Comparison of ENCODE assay signal across 1 cellular context in the genomic region with DNA sequence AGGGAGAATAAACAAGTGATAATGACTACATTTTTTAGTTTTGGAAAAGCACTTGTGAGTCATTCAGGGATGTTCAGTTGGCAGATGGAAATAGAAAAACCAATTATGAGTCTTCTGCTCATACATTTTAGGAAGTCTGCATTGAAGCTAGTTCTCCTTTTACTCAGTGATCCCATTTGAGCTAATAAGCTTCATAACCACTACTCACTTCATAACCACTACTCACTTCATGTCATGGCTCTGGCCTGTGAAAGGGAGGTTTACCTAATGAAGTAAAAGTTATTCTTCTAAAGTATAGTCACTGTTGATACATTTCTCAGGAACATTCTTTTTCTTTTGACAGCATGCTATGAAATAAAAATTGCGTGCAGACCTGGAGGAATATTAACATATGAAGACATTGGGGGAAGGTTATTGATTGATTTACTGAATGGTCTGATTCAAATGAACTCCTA.
TF ChIP-seq lines count a peak whose summit lies in the region.

No MANE protein-coding gene starts in this region.

TF ChIP-seq in GM12878, 131 proteins besides CTCF, POLR2A, EP300 and RAD21 (continued from another document and continues in another):
- TF ChIP-seq, protein P1, sequence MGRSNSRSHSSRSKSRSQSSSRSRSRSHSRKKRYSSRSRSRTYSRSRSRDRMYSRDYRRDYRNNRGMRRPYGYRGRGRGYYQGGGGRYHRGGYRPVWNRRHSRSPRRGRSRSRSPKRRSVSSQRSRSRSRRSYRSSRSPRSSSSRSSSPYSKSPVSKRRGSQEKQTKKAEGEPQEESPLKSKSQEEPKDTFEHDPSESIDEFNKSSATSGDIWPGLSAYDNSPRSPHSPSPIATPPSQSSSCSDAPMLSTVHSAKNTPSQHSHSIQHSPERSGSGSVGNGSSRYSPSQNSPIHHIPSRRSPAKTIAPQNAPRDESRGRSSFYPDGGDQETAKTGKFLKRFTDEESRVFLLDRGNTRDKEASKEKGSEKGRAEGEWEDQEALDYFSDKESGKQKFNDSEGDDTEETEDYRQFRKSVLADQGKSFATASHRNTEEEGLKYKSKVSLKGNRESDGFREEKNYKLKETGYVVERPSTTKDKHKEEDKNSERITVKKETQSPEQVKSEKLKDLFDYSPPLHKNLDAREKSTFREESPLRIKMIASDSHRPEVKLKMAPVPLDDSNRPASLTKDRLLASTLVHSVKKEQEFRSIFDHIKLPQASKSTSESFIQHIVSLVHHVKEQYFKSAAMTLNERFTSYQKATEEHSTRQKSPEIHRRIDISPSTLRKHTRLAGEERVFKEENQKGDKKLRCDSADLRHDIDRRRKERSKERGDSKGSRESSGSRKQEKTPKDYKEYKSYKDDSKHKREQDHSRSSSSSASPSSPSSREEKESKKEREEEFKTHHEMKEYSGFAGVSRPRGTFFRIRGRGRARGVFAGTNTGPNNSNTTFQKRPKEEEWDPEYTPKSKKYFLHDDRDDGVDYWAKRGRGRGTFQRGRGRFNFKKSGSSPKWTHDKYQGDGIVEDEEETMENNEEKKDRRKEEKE (IDR thresholded peaks at IDR 0.05), result no peak
- TF ChIP-seq, protein P2, sequence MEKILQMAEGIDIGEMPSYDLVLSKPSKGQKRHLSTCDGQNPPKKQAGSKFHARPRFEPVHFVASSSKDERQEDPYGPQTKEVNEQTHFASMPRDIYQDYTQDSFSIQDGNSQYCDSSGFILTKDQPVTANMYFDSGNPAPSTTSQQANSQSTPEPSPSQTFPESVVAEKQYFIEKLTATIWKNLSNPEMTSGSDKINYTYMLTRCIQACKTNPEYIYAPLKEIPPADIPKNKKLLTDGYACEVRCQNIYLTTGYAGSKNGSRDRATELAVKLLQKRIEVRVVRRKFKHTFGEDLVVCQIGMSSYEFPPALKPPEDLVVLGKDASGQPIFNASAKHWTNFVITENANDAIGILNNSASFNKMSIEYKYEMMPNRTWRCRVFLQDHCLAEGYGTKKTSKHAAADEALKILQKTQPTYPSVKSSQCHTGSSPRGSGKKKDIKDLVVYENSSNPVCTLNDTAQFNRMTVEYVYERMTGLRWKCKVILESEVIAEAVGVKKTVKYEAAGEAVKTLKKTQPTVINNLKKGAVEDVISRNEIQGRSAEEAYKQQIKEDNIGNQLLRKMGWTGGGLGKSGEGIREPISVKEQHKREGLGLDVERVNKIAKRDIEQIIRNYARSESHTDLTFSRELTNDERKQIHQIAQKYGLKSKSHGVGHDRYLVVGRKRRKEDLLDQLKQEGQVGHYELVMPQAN (conservative IDR thresholded peaks at IDR 0.05), result no peak
- TF ChIP-seq MYC (IDR thresholded peaks at IDR 0.05; ENCODE audit: insufficient read depth, insufficient read length, insufficient replicate concordance, low read length, severe bottlenecking) (no peak), STAT3 (IDR thresholded peaks at IDR 0.05; ENCODE audit: low read depth, low read length) (no peak), SMAD1 (IDR thresholded peaks at IDR 0.05; ENCODE audit: low read depth, partially characterized antibody) (peak; percentile 75), SREBF2 (IDR thresholded peaks at IDR 0.05; ENCODE audit: low read length) (no peak), NFYA (IDR thresholded peaks at IDR 0.05; ENCODE audit: borderline replicate concordance, low read depth, low read length) (no peak), PML (IDR thresholded peaks at IDR 0.05; ENCODE audit: low read length) (0 out of 2 replicates have a peak, but pooled peaks have one; percentile 41), CHD4 (IDR thresholded peaks at IDR 0.05) (no peak), ZNF274 (IDR thresholded peaks at IDR 0.05; ENCODE audit: insufficient read depth, insufficient read length) (no peak), POLR2AphosphoS2 (IDR thresholded peaks at IDR 0.05; ENCODE audit: low read depth, low read length) (no peak), MTA3 (IDR thresholded peaks at IDR 0.05; ENCODE audit: borderline replicate concordance, low read length) (peak; percentile 90), JUND (IDR thresholded peaks at IDR 0.05; ENCODE audit: low read depth, low read length) (peak; percentile 49; the same call in 1 of the 2 replicates), IKZF2 (IDR thresholded peaks at IDR 0.05) (peak; percentile 99 to 100), TAF1 (IDR thresholded peaks at IDR 0.05; ENCODE audit: borderline replicate concordance, low read depth, low read length) (no peak), SMAD5 (IDR thresholded peaks at IDR 0.05; ENCODE audit: low read depth) (no peak), RBBP5 (conservative IDR thresholded peaks at IDR 0.05) (no peak)
- TF ChIP-seq, protein P3, sequence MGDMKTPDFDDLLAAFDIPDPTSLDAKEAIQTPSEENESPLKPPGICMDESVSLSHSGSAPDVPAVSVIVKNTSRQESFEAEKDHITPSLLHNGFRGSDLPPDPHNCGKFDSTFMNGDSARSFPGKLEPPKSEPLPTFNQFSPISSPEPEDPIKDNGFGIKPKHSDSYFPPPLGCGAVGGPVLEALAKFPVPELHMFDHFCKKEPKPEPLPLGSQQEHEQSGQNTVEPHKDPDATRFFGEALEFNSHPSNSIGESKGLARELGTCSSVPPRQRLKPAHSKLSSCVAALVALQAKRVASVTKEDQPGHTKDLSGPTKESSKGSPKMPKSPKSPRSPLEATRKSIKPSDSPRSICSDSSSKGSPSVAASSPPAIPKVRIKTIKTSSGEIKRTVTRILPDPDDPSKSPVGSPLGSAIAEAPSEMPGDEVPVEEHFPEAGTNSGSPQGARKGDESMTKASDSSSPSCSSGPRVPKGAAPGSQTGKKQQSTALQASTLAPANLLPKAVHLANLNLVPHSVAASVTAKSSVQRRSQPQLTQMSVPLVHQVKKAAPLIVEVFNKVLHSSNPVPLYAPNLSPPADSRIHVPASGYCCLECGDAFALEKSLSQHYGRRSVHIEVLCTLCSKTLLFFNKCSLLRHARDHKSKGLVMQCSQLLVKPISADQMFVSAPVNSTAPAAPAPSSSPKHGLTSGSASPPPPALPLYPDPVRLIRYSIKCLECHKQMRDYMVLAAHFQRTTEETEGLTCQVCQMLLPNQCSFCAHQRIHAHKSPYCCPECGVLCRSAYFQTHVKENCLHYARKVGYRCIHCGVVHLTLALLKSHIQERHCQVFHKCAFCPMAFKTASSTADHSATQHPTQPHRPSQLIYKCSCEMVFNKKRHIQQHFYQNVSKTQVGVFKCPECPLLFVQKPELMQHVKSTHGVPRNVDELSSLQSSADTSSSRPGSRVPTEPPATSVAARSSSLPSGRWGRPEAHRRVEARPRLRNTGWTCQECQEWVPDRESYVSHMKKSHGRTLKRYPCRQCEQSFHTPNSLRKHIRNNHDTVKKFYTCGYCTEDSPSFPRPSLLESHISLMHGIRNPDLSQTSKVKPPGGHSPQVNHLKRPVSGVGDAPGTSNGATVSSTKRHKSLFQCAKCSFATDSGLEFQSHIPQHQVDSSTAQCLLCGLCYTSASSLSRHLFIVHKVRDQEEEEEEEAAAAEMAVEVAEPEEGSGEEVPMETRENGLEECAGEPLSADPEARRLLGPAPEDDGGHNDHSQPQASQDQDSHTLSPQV (IDR thresholded peaks at IDR 0.05), result no peak; the same call in 1 of the 2 replicates
- TF ChIP-seq, protein P4, sequence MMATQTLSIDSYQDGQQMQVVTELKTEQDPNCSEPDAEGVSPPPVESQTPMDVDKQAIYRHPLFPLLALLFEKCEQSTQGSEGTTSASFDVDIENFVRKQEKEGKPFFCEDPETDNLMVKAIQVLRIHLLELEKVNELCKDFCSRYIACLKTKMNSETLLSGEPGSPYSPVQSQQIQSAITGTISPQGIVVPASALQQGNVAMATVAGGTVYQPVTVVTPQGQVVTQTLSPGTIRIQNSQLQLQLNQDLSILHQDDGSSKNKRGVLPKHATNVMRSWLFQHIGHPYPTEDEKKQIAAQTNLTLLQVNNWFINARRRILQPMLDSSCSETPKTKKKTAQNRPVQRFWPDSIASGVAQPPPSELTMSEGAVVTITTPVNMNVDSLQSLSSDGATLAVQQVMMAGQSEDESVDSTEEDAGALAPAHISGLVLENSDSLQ (IDR thresholded peaks at IDR 0.05), result peak; percentile 46; the same call in 1 of the 2 replicates
- TF ChIP-seq, protein P5, sequence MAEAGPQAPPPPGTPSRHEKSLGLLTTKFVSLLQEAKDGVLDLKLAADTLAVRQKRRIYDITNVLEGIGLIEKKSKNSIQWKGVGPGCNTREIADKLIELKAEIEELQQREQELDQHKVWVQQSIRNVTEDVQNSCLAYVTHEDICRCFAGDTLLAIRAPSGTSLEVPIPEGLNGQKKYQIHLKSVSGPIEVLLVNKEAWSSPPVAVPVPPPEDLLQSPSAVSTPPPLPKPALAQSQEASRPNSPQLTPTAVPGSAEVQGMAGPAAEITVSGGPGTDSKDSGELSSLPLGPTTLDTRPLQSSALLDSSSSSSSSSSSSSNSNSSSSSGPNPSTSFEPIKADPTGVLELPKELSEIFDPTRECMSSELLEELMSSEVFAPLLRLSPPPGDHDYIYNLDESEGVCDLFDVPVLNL (IDR thresholded peaks at IDR 0.05; ENCODE audit: low read depth, low read length), result no peak
- TF ChIP-seq, protein P6, sequence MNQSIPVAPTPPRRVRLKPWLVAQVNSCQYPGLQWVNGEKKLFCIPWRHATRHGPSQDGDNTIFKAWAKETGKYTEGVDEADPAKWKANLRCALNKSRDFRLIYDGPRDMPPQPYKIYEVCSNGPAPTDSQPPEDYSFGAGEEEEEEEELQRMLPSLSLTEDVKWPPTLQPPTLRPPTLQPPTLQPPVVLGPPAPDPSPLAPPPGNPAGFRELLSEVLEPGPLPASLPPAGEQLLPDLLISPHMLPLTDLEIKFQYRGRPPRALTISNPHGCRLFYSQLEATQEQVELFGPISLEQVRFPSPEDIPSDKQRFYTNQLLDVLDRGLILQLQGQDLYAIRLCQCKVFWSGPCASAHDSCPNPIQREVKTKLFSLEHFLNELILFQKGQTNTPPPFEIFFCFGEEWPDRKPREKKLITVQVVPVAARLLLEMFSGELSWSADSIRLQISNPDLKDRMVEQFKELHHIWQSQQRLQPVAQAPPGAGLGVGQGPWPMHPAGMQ (IDR thresholded peaks at IDR 0.05; ENCODE audit: borderline replicate concordance), result no peak
- TF ChIP-seq, protein P7, sequence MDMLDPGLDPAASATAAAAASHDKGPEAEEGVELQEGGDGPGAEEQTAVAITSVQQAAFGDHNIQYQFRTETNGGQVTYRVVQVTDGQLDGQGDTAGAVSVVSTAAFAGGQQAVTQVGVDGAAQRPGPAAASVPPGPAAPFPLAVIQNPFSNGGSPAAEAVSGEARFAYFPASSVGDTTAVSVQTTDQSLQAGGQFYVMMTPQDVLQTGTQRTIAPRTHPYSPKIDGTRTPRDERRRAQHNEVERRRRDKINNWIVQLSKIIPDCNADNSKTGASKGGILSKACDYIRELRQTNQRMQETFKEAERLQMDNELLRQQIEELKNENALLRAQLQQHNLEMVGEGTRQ (IDR thresholded peaks at IDR 0.05; ENCODE audit: borderline replicate concordance, low read depth, low read length), result no peak
- TF ChIP-seq, protein P8, sequence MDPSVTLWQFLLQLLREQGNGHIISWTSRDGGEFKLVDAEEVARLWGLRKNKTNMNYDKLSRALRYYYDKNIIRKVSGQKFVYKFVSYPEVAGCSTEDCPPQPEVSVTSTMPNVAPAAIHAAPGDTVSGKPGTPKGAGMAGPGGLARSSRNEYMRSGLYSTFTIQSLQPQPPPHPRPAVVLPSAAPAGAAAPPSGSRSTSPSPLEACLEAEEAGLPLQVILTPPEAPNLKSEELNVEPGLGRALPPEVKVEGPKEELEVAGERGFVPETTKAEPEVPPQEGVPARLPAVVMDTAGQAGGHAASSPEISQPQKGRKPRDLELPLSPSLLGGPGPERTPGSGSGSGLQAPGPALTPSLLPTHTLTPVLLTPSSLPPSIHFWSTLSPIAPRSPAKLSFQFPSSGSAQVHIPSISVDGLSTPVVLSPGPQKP (IDR thresholded peaks at IDR 0.05; ENCODE audit: low read depth, low read length), result no peak
- TF ChIP-seq, protein P9, sequence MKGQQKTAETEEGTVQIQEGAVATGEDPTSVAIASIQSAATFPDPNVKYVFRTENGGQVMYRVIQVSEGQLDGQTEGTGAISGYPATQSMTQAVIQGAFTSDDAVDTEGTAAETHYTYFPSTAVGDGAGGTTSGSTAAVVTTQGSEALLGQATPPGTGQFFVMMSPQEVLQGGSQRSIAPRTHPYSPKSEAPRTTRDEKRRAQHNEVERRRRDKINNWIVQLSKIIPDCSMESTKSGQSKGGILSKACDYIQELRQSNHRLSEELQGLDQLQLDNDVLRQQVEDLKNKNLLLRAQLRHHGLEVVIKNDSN (IDR thresholded peaks at IDR 0.05; ENCODE audit: borderline replicate concordance, extremely low read length, insufficient read depth, low read depth, low read length), result no peak
- TF ChIP-seq, protein P10, sequence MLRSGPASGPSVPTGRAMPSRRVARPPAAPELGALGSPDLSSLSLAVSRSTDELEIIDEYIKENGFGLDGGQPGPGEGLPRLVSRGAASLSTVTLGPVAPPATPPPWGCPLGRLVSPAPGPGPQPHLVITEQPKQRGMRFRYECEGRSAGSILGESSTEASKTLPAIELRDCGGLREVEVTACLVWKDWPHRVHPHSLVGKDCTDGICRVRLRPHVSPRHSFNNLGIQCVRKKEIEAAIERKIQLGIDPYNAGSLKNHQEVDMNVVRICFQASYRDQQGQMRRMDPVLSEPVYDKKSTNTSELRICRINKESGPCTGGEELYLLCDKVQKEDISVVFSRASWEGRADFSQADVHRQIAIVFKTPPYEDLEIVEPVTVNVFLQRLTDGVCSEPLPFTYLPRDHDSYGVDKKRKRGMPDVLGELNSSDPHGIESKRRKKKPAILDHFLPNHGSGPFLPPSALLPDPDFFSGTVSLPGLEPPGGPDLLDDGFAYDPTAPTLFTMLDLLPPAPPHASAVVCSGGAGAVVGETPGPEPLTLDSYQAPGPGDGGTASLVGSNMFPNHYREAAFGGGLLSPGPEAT (IDR thresholded peaks at IDR 0.05; ENCODE audit: low read depth), result peak; percentile 98
- TF ChIP-seq, protein P11, sequence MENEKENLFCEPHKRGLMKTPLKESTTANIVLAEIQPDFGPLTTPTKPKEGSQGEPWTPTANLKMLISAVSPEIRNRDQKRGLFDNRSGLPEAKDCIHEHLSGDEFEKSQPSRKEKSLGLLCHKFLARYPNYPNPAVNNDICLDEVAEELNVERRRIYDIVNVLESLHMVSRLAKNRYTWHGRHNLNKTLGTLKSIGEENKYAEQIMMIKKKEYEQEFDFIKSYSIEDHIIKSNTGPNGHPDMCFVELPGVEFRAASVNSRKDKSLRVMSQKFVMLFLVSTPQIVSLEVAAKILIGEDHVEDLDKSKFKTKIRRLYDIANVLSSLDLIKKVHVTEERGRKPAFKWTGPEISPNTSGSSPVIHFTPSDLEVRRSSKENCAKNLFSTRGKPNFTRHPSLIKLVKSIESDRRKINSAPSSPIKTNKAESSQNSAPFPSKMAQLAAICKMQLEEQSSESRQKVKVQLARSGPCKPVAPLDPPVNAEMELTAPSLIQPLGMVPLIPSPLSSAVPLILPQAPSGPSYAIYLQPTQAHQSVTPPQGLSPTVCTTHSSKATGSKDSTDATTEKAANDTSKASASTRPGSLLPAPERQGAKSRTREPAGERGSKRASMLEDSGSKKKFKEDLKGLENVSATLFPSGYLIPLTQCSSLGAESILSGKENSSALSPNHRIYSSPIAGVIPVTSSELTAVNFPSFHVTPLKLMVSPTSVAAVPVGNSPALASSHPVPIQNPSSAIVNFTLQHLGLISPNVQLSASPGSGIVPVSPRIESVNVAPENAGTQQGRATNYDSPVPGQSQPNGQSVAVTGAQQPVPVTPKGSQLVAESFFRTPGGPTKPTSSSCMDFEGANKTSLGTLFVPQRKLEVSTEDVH (IDR thresholded peaks at IDR 0.05; ENCODE audit: low read depth, partially characterized antibody), result no peak
